34 cellular contexts compared by ENCODE assay signal in the genomic region with DNA sequence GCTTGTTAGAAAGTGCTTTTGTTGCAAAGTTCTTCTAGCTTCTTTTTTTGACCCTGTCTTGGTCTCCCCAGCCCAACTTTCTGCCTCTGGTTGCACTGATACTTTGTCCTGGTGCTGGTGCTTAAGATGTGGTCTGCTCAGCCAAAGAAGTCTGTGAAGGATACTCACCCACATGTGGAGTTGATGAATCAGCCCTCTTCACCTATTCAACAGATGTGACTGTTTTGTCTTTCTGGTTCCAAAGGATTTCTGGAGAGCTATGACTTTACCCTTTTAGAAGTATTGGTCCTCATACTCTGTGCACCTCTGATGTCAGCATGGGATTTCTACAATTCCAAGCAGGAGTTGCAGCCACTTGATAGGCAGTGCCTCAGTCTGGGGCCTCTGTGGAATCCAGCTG.
A peak's percentile ranks its signal among the peaks of the same experiment; 100 is the strongest.
DNase-seq lines count a peak whose midpoint lies in the region; ATAC-seq, FAIRE-seq and TF ChIP-seq lines count a peak whose summit lies in the region.
"Had no signal": no experiment of that assay in that cellular context is flagged by ENCODE, and none has a peak within 500 bp of the region (broad histone marks: within the 10 kb centered on the region; RNA-seq: fewer than 3 reads in every experiment).

No MANE protein-coding gene starts in this region.

- peaks cover 2 to 67% of the 10 kb centered on the region in 2 experiments; a peak in 2 of 3 replicates for H3K36me3 ChIP-seq in HEK293 (ENCODE audit: control insufficient read depth in 2 of 2, insufficient read depth in 1 of 2, low read length in 2 of 2)
- peaks cover 12% of the 10 kb centered on the region for H3K36me3 ChIP-seq in astrocyte (ENCODE audit: insufficient read depth, low read length)
- H3K36me3 ChIP-seq: ovary had no signal

- peak overlapping the region; percentile 66 for H3K27ac Mint-ChIP-seq in activated T-cell treated with anti-CD3 and anti-CD28 coated beads, Interleukin-2, amount 50 U/mL, for 24 hours
- no peak overlapping the region for H3K27ac Mint-ChIP-seq in astrocyte (ENCODE audit: unreplicated experiment)
- H3K27ac Mint-ChIP-seq in stimulated activated effector memory CD8-positive, alpha-beta T cell treated with anti-CD3 and anti-CD28 coated beads, Interleukin-12 subunit alpha, Interleukin-12 subunit beta, amount 100 ng/mL, for 72 hours: peak overlapping the region; percentile 51
- H3K27ac Mint-ChIP-seq: activated CD4-positive, alpha-beta memory T cell treated with anti-CD3 and anti-CD28 coated beads, Interleukin-2, amount 10 ng/mL, durations not matched to agents 7 days and 5 days; brain; H9; T-helper 17 cell had no signal

- no peak overlapping the region for H3K4me3 ChIP-seq in HEK293 (ENCODE audit: low read depth, low read length)
- H3K4me3 ChIP-seq in astrocyte (ENCODE audit: insufficient read depth, low read depth, low read length): no peak overlapping the region
- H3K4me3 ChIP-seq: adrenal gland, dorsolateral prefrontal cortex, hepatocyte, ovary, thyroid gland, uterus had no signal

- no peak overlapping the region for H3K4me3 Mint-ChIP-seq in activated T-cell treated with anti-CD3 and anti-CD28 coated beads, Interleukin-2, amount 50 U/mL, for 24 hours
- no peak overlapping the region for H3K4me3 Mint-ChIP-seq in astrocyte (ENCODE audit: unreplicated experiment)
- no peak overlapping the region for H3K4me3 Mint-ChIP-seq in stimulated activated effector memory CD8-positive, alpha-beta T cell treated with anti-CD3 and anti-CD28 coated beads, Interleukin-12 subunit alpha, Interleukin-12 subunit beta, amount 100 ng/mL, for 72 hours
- H3K4me3 Mint-ChIP-seq: activated CD4-positive, alpha-beta memory T cell treated with anti-CD3 and anti-CD28 coated beads, Interleukin-2, amount 10 ng/mL, durations not matched to agents 7 days and 5 days; brain; H9; nephron progenitor cell; T-helper 17 cell had no signal

- H2AFZ ChIP-seq in astrocyte (ENCODE audit: low read depth, low read length): no peak overlapping the region
- H2AFZ ChIP-seq: hepatocyte had no signal

- peaks cover 87% of the 10 kb centered on the region for H3K36me3 Mint-ChIP-seq in activated T-cell treated with anti-CD3 and anti-CD28 coated beads, Interleukin-2, amount 50 U/mL, for 24 hours (ENCODE audit: low read depth)
- peaks cover 28% of the 10 kb centered on the region for H3K36me3 Mint-ChIP-seq in astrocyte (ENCODE audit: low read depth, unreplicated experiment)
- peaks cover 61% of the 10 kb centered on the region for H3K36me3 Mint-ChIP-seq in stimulated activated effector memory CD8-positive, alpha-beta T cell treated with anti-CD3 and anti-CD28 coated beads, Interleukin-12 subunit alpha, Interleukin-12 subunit beta, amount 100 ng/mL, for 72 hours

- H3K4me1 ChIP-seq in HEK293 (ENCODE audit: control insufficient read depth, insufficient read depth, low read length): no peaks in the 10 kb centered on the region
- H3K4me1 ChIP-seq in astrocyte (ENCODE audit: insufficient read depth, low read length): peaks cover 6% of the 10 kb centered on the region
- H3K4me1 ChIP-seq: thyroid gland, uterus had no signal

- ATAC-seq in stimulated activated effector memory CD8-positive, alpha-beta T cell treated with anti-CD3 and anti-CD28 coated beads, Interleukin-12 subunit alpha, Interleukin-12 subunit beta, amount 100 ng/mL, for 72 hours: peak; percentile 11
- ATAC-seq in left lobe of liver (no peak), HG02571 (IDR thresholded peaks at IDR 0.05; ENCODE audit: unreplicated experiment) (no peak)
- ATAC-seq: Panc1, T-helper 17 cell had no signal

- H4K20me1 ChIP-seq in astrocyte (ENCODE audit: insufficient read depth, low read length): no peaks in the 10 kb centered on the region

- FAIRE-seq in astrocyte (lab: Jason Lieb, UNC): no peak
- FAIRE-seq: A204.1, G401.6, TTC549 had no signal

- POLR2A ChIA-PET in HEK293 (lab: Yijun Ruan, JAX): interaction anchor here (2.0 kb wide), 1 partner anchor 418 kb away, joined by 4 read pairs; a partner anchor contains a TSS

- H3K27me3 ChIP-seq in astrocyte (ENCODE audit: insufficient read depth, low read length): no peaks in the 10 kb centered on the region
- H3K27me3 ChIP-seq: adrenal gland, dorsolateral prefrontal cortex, hepatocyte, ovary, thyroid gland, uterus had no signal

- TF ChIP-seq CTCF in HEK293 (tag by site-specific recombination; IDR thresholded peaks at IDR 0.05) (no peak), astrocyte (IDR thresholded peaks at IDR 0.05; ENCODE audit: insufficient read depth, low read depth, low read length) (no peak)

- H3K79me2 ChIP-seq in astrocyte (ENCODE audit: insufficient read depth, low read length): no peaks in the 10 kb centered on the region
- H3K79me2 ChIP-seq: hepatocyte had no signal

- CTCF ChIA-PET in HEK293 (lab: Yijun Ruan, JAX): interaction anchor here (0.6 kb wide), 1 partner anchor 597 kb away, joined by 3 read pairs; no protein-coding TSS in a partner anchor

- no peaks in the 10 kb centered on the region for H3K9me3 Mint-ChIP-seq in activated T-cell treated with anti-CD3 and anti-CD28 coated beads, Interleukin-2, amount 50 U/mL, for 24 hours
- H3K9me3 Mint-ChIP-seq in astrocyte (ENCODE audit: unreplicated experiment): no peaks in the 10 kb centered on the region
- no peaks in the 10 kb centered on the region for H3K9me3 Mint-ChIP-seq in stimulated activated effector memory CD8-positive, alpha-beta T cell treated with anti-CD3 and anti-CD28 coated beads, Interleukin-12 subunit alpha, Interleukin-12 subunit beta, amount 100 ng/mL, for 72 hours
- H3K9me3 Mint-ChIP-seq: activated CD4-positive, alpha-beta memory T cell treated with anti-CD3 and anti-CD28 coated beads, Interleukin-2, amount 10 ng/mL, durations not matched to agents 7 days and 5 days; H9; nephron progenitor cell had no signal

- H3K27ac ChIP-seq in HEK293 (ENCODE audit: extremely low read depth, low read depth, low read length): no peak overlapping the region
- H3K27ac ChIP-seq in astrocyte (ENCODE audit: low read depth, low read length): no peak overlapping the region
- H3K27ac ChIP-seq: adrenal gland, hepatocyte, ovary, thyroid gland, uterus had no signal

- no peak overlapping the region for H3K9ac ChIP-seq in astrocyte (ENCODE audit: low read length)

- H3K9me3 ChIP-seq in HEK293 (ENCODE audit: control insufficient read depth, insufficient read depth, low read depth, low read length): no peaks in the 10 kb centered on the region
- H3K9me3 ChIP-seq in astrocyte (ENCODE audit: insufficient read depth, low read depth, low read length): no peaks in the 10 kb centered on the region
- H3K9me3 ChIP-seq: adrenal gland, ovary, thyroid gland, uterus had no signal

- no peaks in the 10 kb centered on the region for H3K27me3 Mint-ChIP-seq in activated T-cell treated with anti-CD3 and anti-CD28 coated beads, Interleukin-2, amount 50 U/mL, for 24 hours
- H3K27me3 Mint-ChIP-seq in astrocyte (ENCODE audit: low read depth, unreplicated experiment): no peaks in the 10 kb centered on the region
- H3K27me3 Mint-ChIP-seq: activated CD4-positive, alpha-beta memory T cell treated with anti-CD3 and anti-CD28 coated beads, Interleukin-2, amount 10 ng/mL, durations not matched to agents 7 days and 5 days; brain; T-helper 17 cell had no signal

- no peak for DNase-seq in activated T-cell treated with anti-CD3 and anti-CD28 coated beads, Interleukin-2, amount 50 U/mL, for 24 hours
- DNase-seq in activated T-cell treated with anti-CD3 and anti-CD28 coated beads, Interleukin-2, amount 50 U/mL, for 48 hours: no peak
- DNase-seq in astrocyte (ENCODE audit: low read depth) (peak; percentile 63), left lobe of liver (ENCODE audit: low spot score) (no peak)
- DNase-seq in stimulated activated effector memory CD8-positive, alpha-beta T cell treated with anti-CD3 and anti-CD28 coated beads, Interleukin-12 subunit alpha, Interleukin-12 subunit beta, amount 100 ng/mL, for 72 hours (ENCODE audit: low spot score in 2 of 2): no peak
- no peak for DNase-seq in effector CD4-positive, alpha-beta T cell
- DNase-seq: activated CD4-positive, alpha-beta memory T cell treated with anti-CD3 and anti-CD28 coated beads, Interleukin-2, amount 10 ng/mL, durations not matched to agents 7 days and 5 days; activated CD4-positive, CD25-positive, alpha-beta regulatory T cell treated with anti-CD3 and anti-CD28 coated beads, Interleukin-2, amount 50 U/mL, for 72 hours; activated effector memory CD4-positive, alpha-beta T cell treated with anti-CD3 and anti-CD28 coated beads, Interleukin-2, amount 50 U/mL, for 16 hours; activated T-cell treated with anti-CD3 and anti-CD28 coated beads for 4 hours; adrenal gland; cerebellar nuclear complex; DMS153; dorsolateral prefrontal cortex; H9; MV-4-11; NCI-H146; NCI-H446; NCI-H748 treated with DMSO at 0.1 percent for 48 hours; nephron progenitor cell; ovary; SHP77; stimulated activated naive CD4-positive, alpha-beta T cell treated with Interleukin-2 at 50 U/mL for 16 hours; T-helper 17 cell; thyroid gland; uterus had no signal

- peaks cover 13% of the 10 kb centered on the region for H3K4me1 Mint-ChIP-seq in activated T-cell treated with anti-CD3 and anti-CD28 coated beads, Interleukin-2, amount 50 U/mL, for 24 hours (ENCODE audit: low read depth)
- H3K4me1 Mint-ChIP-seq in astrocyte (ENCODE audit: low read depth, unreplicated experiment): peaks cover 28% of the 10 kb centered on the region
- H3K4me1 Mint-ChIP-seq in stimulated activated effector memory CD8-positive, alpha-beta T cell treated with anti-CD3 and anti-CD28 coated beads, Interleukin-12 subunit alpha, Interleukin-12 subunit beta, amount 100 ng/mL, for 72 hours: peaks cover 8% of the 10 kb centered on the region
- H3K4me1 Mint-ChIP-seq: activated CD4-positive, alpha-beta memory T cell treated with anti-CD3 and anti-CD28 coated beads, Interleukin-2, amount 10 ng/mL, durations not matched to agents 7 days and 5 days; brain; H9; nephron progenitor cell; T-helper 17 cell had no signal

- no peak overlapping the region for H3K4me2 ChIP-seq in astrocyte (ENCODE audit: low read length)
- H3K4me2 ChIP-seq: hepatocyte had no signal

TF ChIP-seq in HEK293, 187 proteins besides CTCF, POLR2A, EP300 and RAD21:
- TF ChIP-seq OSR2 (tag by site-specific recombination; IDR thresholded peaks at IDR 0.05) (no peak), SCRT2 (tag by site-specific recombination; IDR thresholded peaks at IDR 0.05) (peak; percentile 56)
TF ChIP-seq in HEK293: peak in this region for 1.
